Comparison of ENCODE assay signal across 1 cellular context in the genomic region with DNA sequence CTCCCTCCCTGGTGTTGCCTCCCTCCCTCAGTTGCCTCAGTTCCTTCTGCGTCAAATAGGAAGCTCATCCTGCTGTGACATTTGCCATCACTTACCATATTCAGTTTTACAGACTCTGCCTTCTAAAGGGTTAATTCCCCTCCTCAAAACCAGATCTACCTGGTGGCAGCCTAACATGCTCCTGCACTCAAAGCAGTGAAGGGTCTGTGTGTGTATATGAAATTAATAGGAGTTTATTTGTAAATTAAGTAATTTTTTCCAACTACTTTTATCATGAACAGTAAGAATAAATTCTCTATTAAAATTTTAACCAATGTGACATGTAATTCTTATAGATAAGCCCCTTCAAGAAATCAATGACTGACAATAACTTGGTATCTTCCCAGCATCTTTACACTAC.
TF ChIP-seq lines count a peak whose summit lies in the region.

No MANE protein-coding gene starts in this region.

TF ChIP-seq in WTC11, 78 proteins besides CTCF, POLR2A, EP300 and RAD21 (continued from another document):
- TF ChIP-seq, protein P1, sequence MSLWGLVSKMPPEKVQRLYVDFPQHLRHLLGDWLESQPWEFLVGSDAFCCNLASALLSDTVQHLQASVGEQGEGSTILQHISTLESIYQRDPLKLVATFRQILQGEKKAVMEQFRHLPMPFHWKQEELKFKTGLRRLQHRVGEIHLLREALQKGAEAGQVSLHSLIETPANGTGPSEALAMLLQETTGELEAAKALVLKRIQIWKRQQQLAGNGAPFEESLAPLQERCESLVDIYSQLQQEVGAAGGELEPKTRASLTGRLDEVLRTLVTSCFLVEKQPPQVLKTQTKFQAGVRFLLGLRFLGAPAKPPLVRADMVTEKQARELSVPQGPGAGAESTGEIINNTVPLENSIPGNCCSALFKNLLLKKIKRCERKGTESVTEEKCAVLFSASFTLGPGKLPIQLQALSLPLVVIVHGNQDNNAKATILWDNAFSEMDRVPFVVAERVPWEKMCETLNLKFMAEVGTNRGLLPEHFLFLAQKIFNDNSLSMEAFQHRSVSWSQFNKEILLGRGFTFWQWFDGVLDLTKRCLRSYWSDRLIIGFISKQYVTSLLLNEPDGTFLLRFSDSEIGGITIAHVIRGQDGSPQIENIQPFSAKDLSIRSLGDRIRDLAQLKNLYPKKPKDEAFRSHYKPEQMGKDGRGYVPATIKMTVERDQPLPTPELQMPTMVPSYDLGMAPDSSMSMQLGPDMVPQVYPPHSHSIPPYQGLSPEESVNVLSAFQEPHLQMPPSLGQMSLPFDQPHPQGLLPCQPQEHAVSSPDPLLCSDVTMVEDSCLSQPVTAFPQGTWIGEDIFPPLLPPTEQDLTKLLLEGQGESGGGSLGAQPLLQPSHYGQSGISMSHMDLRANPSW (CRISPR knock-in tag; conservative IDR thresholded peaks at IDR 0.05; ENCODE audit: low read depth), result no peak
- no peak for TF ChIP-seq NFYB (CRISPR knock-in tag; conservative IDR thresholded peaks at IDR 0.05; ENCODE audit: low read depth)
- TF ChIP-seq ZNF425 (CRISPR knock-in tag; conservative IDR thresholded peaks at IDR 0.05), result no peak
- no peak for TF ChIP-seq ATF1 (CRISPR knock-in tag; IDR thresholded peaks at IDR 0.05)
- no peak for TF ChIP-seq E2F1 (CRISPR knock-in tag; IDR thresholded peaks at IDR 0.05)
